15 cellular contexts compared by ENCODE assay signal in the genomic region with DNA sequence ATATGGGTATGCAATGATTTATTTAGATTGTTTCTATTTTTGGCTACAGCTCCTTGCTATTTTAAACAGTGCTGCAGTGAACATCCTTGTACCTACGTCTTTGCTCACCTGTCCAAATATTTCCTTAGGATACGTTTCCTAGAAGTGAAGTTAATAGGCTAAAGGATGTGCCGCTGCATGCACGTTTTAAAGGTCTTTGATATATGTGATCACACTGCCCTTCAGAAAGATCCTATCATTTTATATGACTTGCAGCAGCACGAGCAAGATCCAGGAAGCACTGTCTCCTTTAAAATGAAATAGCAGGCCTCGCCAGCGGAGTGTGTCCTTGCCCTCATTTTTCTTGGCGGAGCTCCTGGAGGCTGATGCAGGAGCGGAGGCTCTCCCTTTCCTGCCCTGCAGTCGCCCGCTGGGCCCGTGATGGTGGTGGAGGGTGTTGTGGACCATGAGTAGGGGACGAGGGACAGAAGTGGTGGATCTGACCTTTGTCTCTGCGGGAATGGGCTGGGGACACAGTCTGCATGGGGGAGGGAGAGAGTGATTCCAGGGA. TPM values are rescaled to one million over a fixed set of nuclear protein-coding genes. Genes with fewer than 3 reads are reported as not detected.
DNase-seq lines count a peak whose midpoint lies in the region; TF ChIP-seq lines count a peak whose summit lies in the region.
"Had no signal": no experiment of that assay in that cellular context is flagged by ENCODE, and none has a peak within 500 bp of the region (broad histone marks: within the 10 kb centered on the region; RNA-seq: fewer than 3 reads in every experiment).

No MANE protein-coding gene starts in this region.

- no peak for TF ChIP-seq CTCF in left ventricle myocardium inferior (IDR thresholded peaks at IDR 0.05; ENCODE audit: borderline replicate concordance)
- no peak for TF ChIP-seq CTCF in A673 (conservative IDR thresholded peaks at IDR 0.05; ENCODE audit: low read depth, low read length)
- no peak for TF ChIP-seq CTCF in colonic mucosa (IDR thresholded peaks at IDR 0.05)

- DNase-seq in EH (ENCODE audit: low read depth) (peak; percentile 41), SHP77 (lab: John Stamatoyannopoulos, UW) (peak; percentile 29 to 35), left ventricle myocardium inferior (peak; percentile 20), pons (ENCODE audit: low spot score) (peak; percentile 38), A673 (ENCODE audit: low spot score) (no peak), T-helper 1 cell (no peak), colonic mucosa (no peak), ecto neural progenitor cell (ENCODE audit: low spot score) (no peak)
- DNase-seq: activated CD4-positive, alpha-beta T cell treated with anti-CD3 and anti-CD28 coated beads, Interleukin-2, amount 50 U/mL, for 1 hour; amniotic stem cell; naive thymus-derived CD4-positive, alpha-beta T cell; NCI-H345; sigmoid colon; stimulated activated naive CD8-positive, alpha-beta T cell treated with anti-CD3 and anti-CD28 coated beads, Interleukin-15, Interleukin-2, amounts not matched to agents 100 U/mL and 50 U/mL, for 24 hours; T-helper 2 cell had no signal

- intact Hi-C loops in left ventricle myocardium inferior (cut with micrococcal nuclease) (no loop called here), A673 (cut with micrococcal nuclease; ENCODE audit: unreplicated experiment) (no loop called here), colonic mucosa (cut with DNase I) (no loop called here)

- no peaks in the 10 kb centered on the region for H3K36me3 ChIP-seq in left ventricle myocardium inferior
- H3K36me3 ChIP-seq in A673 (ENCODE audit: insufficient read depth, low read length, poor library complexity, severe bottlenecking) = no peaks in the 10 kb centered on the region
- H3K36me3 ChIP-seq in colonic mucosa = no peaks in the 10 kb centered on the region
- H3K36me3 ChIP-seq: sigmoid colon had no signal

- H3K27me3 ChIP-seq in left ventricle myocardium inferior (ENCODE audit: low read depth) = peaks cover 16% of the 10 kb centered on the region
- H3K27me3 ChIP-seq in A673 (replicated peaks; ENCODE audit: insufficient read depth, low read depth, low read length, poor library complexity) = no peaks in the 10 kb centered on the region
- no peaks in the 10 kb centered on the region for H3K27me3 ChIP-seq in colonic mucosa
- H3K27me3 ChIP-seq: sigmoid colon had no signal

- no peak overlapping the region for H3K9ac ChIP-seq in colonic mucosa (ENCODE audit: low read depth in 2 of 2, low read length in 2 of 2)

- BruUV-seq in A673 (replicated peaks; lab: Mats Ljungman, UMichigan) = no TSS peak

- H3K9me3 ChIP-seq in left ventricle myocardium inferior (replicated peaks) = no peaks in the 10 kb centered on the region
- no peaks in the 10 kb centered on the region for H3K9me3 ChIP-seq in A673 (ENCODE audit: low read depth, low read length, poor library complexity, severe bottlenecking)
- H3K9me3 ChIP-seq in colonic mucosa = no peaks in the 10 kb centered on the region
- H3K9me3 ChIP-seq: sigmoid colon had no signal

- H3K4me1 ChIP-seq in left ventricle myocardium inferior = peaks cover 11% of the 10 kb centered on the region
- H3K4me1 ChIP-seq in A673 (ENCODE audit: insufficient read depth, low read length, poor library complexity, severe bottlenecking) = no peaks in the 10 kb centered on the region
- H3K4me1 ChIP-seq in colonic mucosa = no peaks in the 10 kb centered on the region

- CTCF ChIA-PET in A673 (lab: Charles Lee) = no interaction called here

- H3K27ac ChIP-seq in left ventricle myocardium inferior (replicated peaks) = no peak overlapping the region
- no peak overlapping the region for H3K27ac ChIP-seq in A673 (ENCODE audit: low read depth, low read length, poor library complexity, severe bottlenecking)
- no peak overlapping the region for H3K27ac ChIP-seq in colonic mucosa
- H3K27ac ChIP-seq: sigmoid colon had no signal

- POLR2A ChIA-PET in A673 (lab: Charles Lee; ENCODE audit: low non-redundant PET) = no interaction called here

- H3K4me3 ChIP-seq in left ventricle myocardium inferior (no peak overlapping the region), A673 (ENCODE audit: low read depth, low read length, poor library complexity, severe bottlenecking) (no peak overlapping the region), colonic mucosa (no peak overlapping the region)
- H3K4me3 ChIP-seq: sigmoid colon had no signal

RNA-seq across cellular contexts. Expression of gene RPS6KA4, which starts 19.4 kb away (rescaled TPM):
- total RNA-seq in left ventricle myocardium inferior = 16.8 TPM
- 22.9 and 24.5 TPM in 2 replicates for total RNA-seq in A673 (2021)
- 10 to 100 TPM; 28.9 to 59.1 TPM for total RNA-seq in colonic mucosa

RNA-seq across cellular contexts. Expression of gene CCDC88B, which starts 38.4 kb away (rescaled TPM):
- total RNA-seq in left ventricle myocardium inferior (7.5 TPM), A673 (2021) (0.47 and 0.76 TPM in 2 replicates), colonic mucosa (10 to 100 TPM; 15.0 to 52.2 TPM)

Comparison
In these comparisons a context has a peak if more than half of its experiments do, and no peak if none do; other contexts are left out.
1. DNase-seq: peak in EH (single experiment), SHP77 (2 of 2), left ventricle myocardium inferior (single experiment) and pons (single experiment); none in A673 (single experiment), T-helper 1 cell (0 of 5), colonic mucosa (single experiment) and ecto neural progenitor cell (single experiment).